7 cellular contexts compared by ENCODE assay signal in the genomic region with DNA sequence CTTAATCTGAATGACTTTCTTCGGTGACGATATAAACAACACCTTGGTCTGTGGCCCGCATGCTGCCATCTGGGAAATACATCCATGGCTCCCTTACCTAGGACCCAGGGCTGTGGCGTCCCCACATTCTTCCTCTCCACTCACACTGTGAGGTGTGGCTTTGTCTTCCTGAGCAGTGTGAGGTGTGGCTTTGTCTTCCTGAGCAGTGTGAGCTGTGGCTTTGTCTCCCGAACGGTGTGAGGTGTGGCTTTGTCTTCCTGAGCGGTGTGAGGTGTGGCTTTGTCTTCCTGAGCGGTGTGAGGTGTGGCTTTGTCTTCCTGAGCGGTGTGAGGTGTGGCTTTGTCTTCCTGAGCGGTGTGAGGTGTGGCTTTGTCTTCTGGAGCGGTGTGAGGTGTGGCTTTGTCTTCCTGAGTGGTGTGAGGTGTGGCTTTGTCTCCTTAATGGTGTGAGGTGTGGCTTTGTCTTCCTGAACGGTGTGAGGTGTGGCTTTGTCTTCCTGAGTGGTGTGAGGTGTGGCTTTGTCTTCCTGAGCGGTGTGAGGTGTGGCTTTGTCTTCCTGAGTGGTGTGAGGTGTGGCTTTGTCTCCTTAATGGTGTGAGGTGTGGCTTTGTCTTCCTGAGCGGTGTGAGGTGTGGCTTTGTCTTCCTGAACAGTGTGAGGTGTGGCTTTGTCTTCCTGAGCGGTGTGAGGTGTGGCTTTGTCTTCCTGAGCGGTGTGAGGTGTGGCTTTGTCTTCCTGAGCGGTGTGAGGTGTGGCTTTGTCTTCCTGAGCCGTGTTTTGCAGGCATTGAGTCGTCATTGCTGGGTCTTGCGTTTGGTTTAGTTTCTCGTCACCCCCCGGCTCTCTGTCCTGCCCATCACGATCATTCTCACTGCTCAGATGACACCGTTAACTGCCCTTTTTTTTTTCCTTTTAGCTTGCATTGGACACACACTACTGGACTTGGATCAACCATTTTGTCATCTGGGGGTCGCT.
DNase-seq lines count a peak whose midpoint lies in the region; ATAC-seq, FAIRE-seq and TF ChIP-seq lines count a peak whose summit lies in the region.
"Not testable (repeated sequence)": the region's sequence is repeated elsewhere in the genome, so short reads cannot be mapped to it uniquely, and the experiment has no call there.

No MANE protein-coding gene starts in this region.

- not testable (repeated sequence) for H3K9me2 ChIP-seq in HCT116 (ENCODE audit: insufficient read depth); MM.1S (replicated peaks; ENCODE audit: insufficient read depth, low read length)

- H3K27ac Mint-ChIP-seq in activated naive CD4-positive, alpha-beta T cell treated with anti-CD3 and anti-CD28 coated beads for 36 hours: peak overlapping the region; percentile 92

- peak overlapping the region; percentile 47 for H3K4me3 Mint-ChIP-seq in activated naive CD4-positive, alpha-beta T cell treated with anti-CD3 and anti-CD28 coated beads for 36 hours

- H3K4me1 ChIP-seq in HCT116 (ENCODE audit: control insufficient read depth in 1 of 2, insufficient read depth in 2 of 2, low read length in 2 of 2) (peaks cover 28 to 34% of the 10 kb centered on the region in 2 experiments), MM.1S (ENCODE audit: low read length) (peaks cover 20% of the 10 kb centered on the region)
- H3K4me1 ChIP-seq in foreskin keratinocyte: not testable (repeated sequence)

- TF ChIP-seq CTCF in HCT116 (IDR thresholded peaks at IDR 0.05 in 2 of 3, conservative IDR thresholded peaks at IDR 0.05 in 1 of 3; ENCODE audit: borderline replicate concordance in 1 of 3, insufficient read depth in 1 of 3, low read depth in 2 of 3, low read length in 2 of 3); MM.1S (IDR thresholded peaks at IDR 0.05; ENCODE audit: low read length); WERI-Rb-1 (IDR thresholded peaks at IDR 0.05; ENCODE audit: low read depth, low read length); foreskin keratinocyte (conservative IDR thresholded peaks at IDR 0.05); omental fat pad (IDR thresholded peaks at IDR 0.05): not testable (repeated sequence)

- H3K9me3 ChIP-seq in HCT116 (ENCODE audit: control insufficient read depth in 1 of 2, insufficient read depth in 1 of 2, low read depth in 1 of 2, low read length in 2 of 2); MM.1S (replicated peaks; ENCODE audit: insufficient read depth, low read length); WERI-Rb-1 (ENCODE audit: severe bottlenecking): not testable (repeated sequence)

- not testable (repeated sequence) for DNase-seq in GM18507 (ENCODE audit: extremely low spot score, insufficient read length, low read depth)
- DNase-seq in HCT116 (ENCODE audit: low read depth, low spot score) (peak; percentile 97), MM.1S (peak; percentile 95), WERI-Rb-1 (peak; percentile 6), foreskin keratinocyte (peak; percentile 19 to 52), omental fat pad (ENCODE audit: low spot score) (peak; percentile 13)
- DNase-seq in activated naive CD4-positive, alpha-beta T cell treated with anti-CD3 and anti-CD28 coated beads for 36 hours: peak; percentile 77

- peak; percentile 96 for FAIRE-seq in GM18507 (lab: Jason Lieb, UNC)

- peaks cover 17% of the 10 kb centered on the region for H3K36me3 Mint-ChIP-seq in activated naive CD4-positive, alpha-beta T cell treated with anti-CD3 and anti-CD28 coated beads for 36 hours (ENCODE audit: low read depth)

- H3K27ac ChIP-seq in HCT116 (ENCODE audit: low read depth, low read length): peak overlapping the region; percentile 91
- H3K27ac ChIP-seq in MM.1S (ENCODE audit: low read length): peak overlapping the region; percentile 58
- H3K27ac ChIP-seq in WERI-Rb-1, foreskin keratinocyte: not testable (repeated sequence)

- CTCF ChIA-PET in HCT116 (lab: Charles Lee): interaction anchor here (0.7 to 2.1 kb wide), 3 partner anchors 13 to 232 kb away, joined by 3 to 16 read pairs (median 11); no protein-coding TSS in a partner anchor
- CTCF ChIA-PET in activated naive CD4-positive, alpha-beta T cell treated with anti-CD3 and anti-CD28 coated beads for 36 hours (lab: Charles Lee): interaction anchor here (0.6 to 2.6 kb wide), 5 partner anchors 31 to 284 kb away, joined by 3 to 48 read pairs (median 3); no protein-coding TSS in a partner anchor

- RAD21 ChIA-PET in HCT116 (lab: Charles Lee; ENCODE audit: low non-redundant PET in 1 of 2, low total read pairs in 2 of 2, uncharacterized antibody in 2 of 2, unreplicated experiment in 2 of 2): interaction anchor here in 1 of 2 experiments (0.7 kb wide), 1 partner anchor 187 kb away, joined by 4 read pairs; no protein-coding TSS in a partner anchor

- not testable (repeated sequence) for H3K27me3 Mint-ChIP-seq in activated naive CD4-positive, alpha-beta T cell treated with anti-CD3 and anti-CD28 coated beads for 36 hours (ENCODE audit: low read depth)

- peak; percentile 64 for ATAC-seq in HCT116
- ATAC-seq in foreskin keratinocyte; omental fat pad (ENCODE audit: low FRiP score): not testable (repeated sequence)

- POLR2A ChIA-PET in HCT116 (lab: Charles Lee): not testable (repeated sequence)

- H3K9me3 Mint-ChIP-seq in activated naive CD4-positive, alpha-beta T cell treated with anti-CD3 and anti-CD28 coated beads for 36 hours: not testable (repeated sequence)

- H3K27me3 ChIP-seq in HCT116 (ENCODE audit: insufficient read depth, low read length); MM.1S (replicated peaks; ENCODE audit: insufficient read depth, low read length); WERI-Rb-1 (ENCODE audit: insufficient read depth, low read depth, severe bottlenecking); foreskin keratinocyte: not testable (repeated sequence)

- H4K20me1 ChIP-seq in HCT116 (ENCODE audit: insufficient read depth); MM.1S (ENCODE audit: insufficient read depth, low read length): not testable (repeated sequence)

- H3K79me2 ChIP-seq in HCT116 (ENCODE audit: insufficient read depth, low read length); MM.1S (ENCODE audit: low read length): not testable (repeated sequence)

- peaks cover 19% of the 10 kb centered on the region for H3K4me1 Mint-ChIP-seq in activated naive CD4-positive, alpha-beta T cell treated with anti-CD3 and anti-CD28 coated beads for 36 hours (ENCODE audit: low read depth)

- peak overlapping the region; percentile 42 for H3K9ac ChIP-seq in HCT116 (ENCODE audit: low read length)
- H3K9ac ChIP-seq in MM.1S (ENCODE audit: low read length): not testable (repeated sequence)

- not testable (repeated sequence) for H2AFZ ChIP-seq in HCT116 (ENCODE audit: low read depth, low read length, poor library complexity, severe bottlenecking); MM.1S (ENCODE audit: low read length)

- peaks cover 22% of the 10 kb centered on the region for H3F3A ChIP-seq in MM.1S (ENCODE audit: insufficient read depth, low read length)

- not testable (repeated sequence) for TF ChIP-seq POLR2A in HCT116 (IDR thresholded peaks at IDR 0.05; ENCODE audit: borderline replicate concordance, extremely low read depth, insufficient read depth, insufficient read length)

- H3K4me3 ChIP-seq in HCT116 (replicated peaks in 1 of 2; ENCODE audit: low read depth in 1 of 2, low read length in 2 of 2) (peak overlapping the region; percentile 35 to 41), MM.1S (ENCODE audit: low read length) (peak overlapping the region; percentile 37)
- H3K4me3 ChIP-seq in WERI-Rb-1 (ENCODE audit: low read depth, low read length): not testable (repeated sequence)

- TSS peak; percentile 89 for BruUV-seq in HCT116 (replicated peaks; lab: Mats Ljungman, UMichigan)

- H3K36me3 ChIP-seq in HCT116 (ENCODE audit: control insufficient read depth in 1 of 2, insufficient read depth in 2 of 2, low read length in 2 of 2): peaks cover 0 to 22% of the 10 kb centered on the region in 2 experiments; a peak in 2 of 4 replicates
- not testable (repeated sequence) for H3K36me3 ChIP-seq in MM.1S (replicated peaks; ENCODE audit: insufficient read depth, low read length)
- H3K36me3 ChIP-seq in WERI-Rb-1: peaks cover 17% of the 10 kb centered on the region

- intact Hi-C loops in HCT116 (cut with micrococcal nuclease): loop anchor here (5.0 kb wide), 1 partner anchor 141 kb away; no protein-coding TSS in a partner anchor
- intact Hi-C loops in activated naive CD4-positive, alpha-beta T cell treated with anti-CD3 and anti-CD28 coated beads for 36 hours (cut with micrococcal nuclease): loop anchor here (1.0 kb wide), 1 partner anchor 120 kb away; no protein-coding TSS in a partner anchor

- TF ChIP-seq RAD21 in HCT116 (IDR thresholded peaks at IDR 0.05; ENCODE audit: low read depth): not testable (repeated sequence)

- peak overlapping the region; percentile 65 for H3K4me2 ChIP-seq in HCT116 (ENCODE audit: low read length)
- peak overlapping the region; percentile 66 for H3K4me2 ChIP-seq in MM.1S (ENCODE audit: low read depth, low read length)
